In genomic region chr21:45550552-45551210, GRCh38 we compare ENCODE assay signal across 8 cellular contexts. TPM values are rescaled to one million over a fixed set of nuclear protein-coding genes. Genes with fewer than 3 reads are reported as not detected.
DNase-seq lines count a peak whose midpoint lies in the region; ATAC-seq and TF ChIP-seq lines count a peak whose summit lies in the region.
"Had no signal": no experiment of that assay in that cellular context is flagged by ENCODE, and none has a peak within 500 bp of the region (broad histone marks: within the 10 kb centered on the region; RNA-seq: fewer than 3 reads in every experiment).

No MANE protein-coding gene starts in this region.

- H3K27me3 ChIP-seq in sigmoid colon = no peaks in the 10 kb centered on the region

- peaks cover 4% of the 10 kb centered on the region for H3K27me3 Mint-ChIP-seq in brain

- no peak overlapping the region for H3K4me3 ChIP-seq in sigmoid colon

- H3K27ac Mint-ChIP-seq in brain = peak overlapping the region in 3 of 5 experiments; percentile 45 to 62 (median 52)

- intact Hi-C loops in sigmoid colon (cut with DNase I) = no loop called here

- TF ChIP-seq CTCF in brain (conservative IDR thresholded peaks at IDR 0.05) (no peak), sigmoid colon (IDR thresholded peaks at IDR 0.05) (no peak), omental fat pad (IDR thresholded peaks at IDR 0.05) (no peak)

- 28 to 67% methylated on average over 17 of the region's 17 CpGs for WGBS in sigmoid colon, 2 donors

- H3K4me1 Mint-ChIP-seq in brain = peaks cover 31% of the 10 kb centered on the region

- no peaks in the 10 kb centered on the region for H3K36me3 Mint-ChIP-seq in brain

- TF ChIP-seq EP300 in sigmoid colon (IDR thresholded peaks at IDR 0.05) = no peak

- H3K9me3 Mint-ChIP-seq in brain = peaks cover 0 to 4% (median 0%) of the 10 kb centered on the region in 5 experiments

- TF ChIP-seq POLR2A in sigmoid colon (IDR thresholded peaks at IDR 0.05) = no peak

- peak overlapping the region in 3 of 4 donors; percentile 5 to 57 (median 48) for H3K27ac ChIP-seq in sigmoid colon

- ATAC-seq in GM19438 (IDR thresholded peaks at IDR 0.05; ENCODE audit: low read depth, unreplicated experiment) = peak; percentile 45
- no peak for ATAC-seq in GM18868 (IDR thresholded peaks at IDR 0.05; ENCODE audit: unreplicated experiment)
- no peak for ATAC-seq in omental fat pad (ENCODE audit: low FRiP score)
- ATAC-seq: Panc1 had no signal

- DNase-seq in NOMO-1 treated with dmso at 0.1 percent for 144 hours (lab: John Stamatoyannopoulos, UW; ENCODE audit: unreplicated experiment) (peak; percentile 88), sigmoid colon (peak; percentile 66), omental fat pad (ENCODE audit: low spot score) (no peak), NCI-H2171 (lab: John Stamatoyannopoulos, UW) (no peak)

- H3K9me3 ChIP-seq in sigmoid colon = no peaks in the 10 kb centered on the region

- H3K4me3 Mint-ChIP-seq in brain = no peak overlapping the region

- H3K36me3 ChIP-seq in sigmoid colon = no peaks in the 10 kb centered on the region

- H3K4me1 ChIP-seq in sigmoid colon = peaks cover 0 to 8% (median 3%) of the 10 kb centered on the region in 4 donors

RNA-seq across cellular contexts. Expression of gene SLC19A1, which starts 8.4 kb away (rescaled TPM):
- 18.1 TPM for polyA plus RNA-seq in brain (ENCODE audit: insufficient read depth, low read depth, low replicate concordance)
- 1 to 10 TPM; 2.1 to 6.4 (median 2.5) TPM for total RNA-seq in sigmoid colon
- 10 to 100 TPM in 1 of 3 donors, 1 to 10 TPM in 2; 1.8 to 10.7 (median 3.2) TPM for polyA plus RNA-seq in sigmoid colon
- 10 to 100 TPM in 3 of 4 donors, 1 to 10 TPM in 1; 5.8 to 18.6 (median 14.6) TPM for total RNA-seq in omental fat pad

Comparison
In these comparisons a context has a peak if more than half of its experiments do, and no peak if none do; other contexts are left out.
1. DNase-seq: peak in NOMO-1 treated with dmso at 0.1 percent for 144 hours (single experiment) and sigmoid colon (single experiment); none in omental fat pad (single experiment) and NCI-H2171 (single experiment).